In genomic region chr4:62543002-62543401, GRCh38 we compare ENCODE assay signal across 19 cellular contexts.
"Had no signal": no experiment of that assay in that cellular context is flagged by ENCODE, and none has a peak within 500 bp of the region (broad histone marks: within the 10 kb centered on the region; RNA-seq: fewer than 3 reads in every experiment).

No MANE protein-coding gene starts in this region.

- H3K27ac ChIP-seq: RWPE1 had no signal

- FAIRE-seq: HTR-8/SVneo, RCC 7860 had no signal

- DNase-seq: KBM-7, NCI-H1092 treated with DMSO at 0.1 percent for 48 hours, NCI-H1436, NCI-H1694, NCI-H187 treated with DMSO at 0.1 percent for 48 hours, NCI-H2029 treated with DMSO at 0.1 percent for 48 hours, NCI-H2171 treated with DMSO at 0.1 percent for 48 hours, NCI-H345, NCI-H446 treated with DMSO at 0.1 percent for 48 hours, NCI-H510A treated with DMSO at 0.1 percent for 48 hours, NCI-H526, NCI-H748 treated with DMSO at 0.1 percent for 48 hours, SHP77, SK-N-SH, SW 1271, T-cell had no signal

- H3K9ac ChIP-seq: SK-N-SH had no signal

- H3K9me3 ChIP-seq: SK-N-SH had no signal

- H3K4me2 ChIP-seq: SK-N-SH had no signal

- ATAC-seq: T-cell had no signal
